26 cellular contexts compared by ENCODE assay signal in genomic region chr15:41843571-41843970, GRCh38. TPM values are rescaled to one million over a fixed set of nuclear protein-coding genes. Genes with fewer than 3 reads are reported as not detected.
DNase-seq lines count a peak whose midpoint lies in the region; TF ChIP-seq lines count a peak whose summit lies in the region.
"Had no signal": no experiment of that assay in that cellular context is flagged by ENCODE, and none has a peak within 500 bp of the region (broad histone marks: within the 10 kb centered on the region; RNA-seq: fewer than 3 reads in every experiment).

No MANE protein-coding gene starts in this region.

- H3K9ac ChIP-seq in BLaER1 (no peak overlapping the region), neuronal stem cell (ENCODE audit: low read depth, low read length, poor library complexity) (peak overlapping the region; percentile 32)

- no peak overlapping the region for H2BK120ac ChIP-seq in neuronal stem cell (ENCODE audit: low read depth, low read length)

- CTCF ChIA-PET in RWPE1 (lab: Yijun Ruan, JAX) = no interaction called here

- TF ChIP-seq CTCF in RWPE1 (conservative IDR thresholded peaks at IDR 0.05; ENCODE audit: low read depth) = no peak

- no peaks in the 10 kb centered on the region for H3K27me3 ChIP-seq in BLaER1
- H3K27me3 ChIP-seq in neuronal stem cell (ENCODE audit: control insufficient read depth in 3 of 3, insufficient read depth in 3 of 3, low read depth in 1 of 3, low read length in 3 of 3) = no peaks in the 10 kb centered on the region

- H2BK5ac ChIP-seq in neuronal stem cell (ENCODE audit: low read length) = no peak overlapping the region

- no peak overlapping the region for H3K4ac ChIP-seq in neuronal stem cell (ENCODE audit: low read length)

- DNase-seq in activated T-cell treated with anti-CD3 and anti-CD28 coated beads, Interleukin-2, amount 50 U/mL, for 24 hours = no peak
- DNase-seq in activated T-cell treated with anti-CD3 and anti-CD28 coated beads, Interleukin-2, amount 50 U/mL, for 48 hours = no peak
- DNase-seq in RWPE1 (ENCODE audit: low spot score) = no peak
- no peak for DNase-seq in neuronal stem cell (ENCODE audit: low spot score)
- DNase-seq in T-helper 2 cell = no peak
- no peak for DNase-seq in NCI-H1105 (lab: John Stamatoyannopoulos, UW)
- no peak for DNase-seq in NCI-H1436 (lab: John Stamatoyannopoulos, UW)
- DNase-seq: AML-193; C1 segment of cervical spinal cord; CD4-positive, alpha-beta memory T cell; CD4-positive, CD25-positive, alpha-beta regulatory T cell; CD8-positive, alpha-beta memory T cell; COR-L47; DMS 273 treated with DMSO at 0.1 percent for 48 hours; DMS153; DMS53; DMS79; DND-41; EL; GDM1 had no signal

- no CpG with 5 or more reads among the region's 10 CpGs for WGBS in neuronal stem cell (ENCODE audit: extremely low coverage in 2 of 2, insufficient read length in 2 of 2, insufficient replicate concordance in 1 of 2), 2 donors

- H3K36me3 Mint-ChIP-seq in activated T-cell treated with anti-CD3 and anti-CD28 coated beads, Interleukin-2, amount 50 U/mL, for 24 hours (ENCODE audit: low read depth) = peaks cover 58% of the 10 kb centered on the region

- H3K27ac ChIP-seq in BLaER1 = peak overlapping the region; percentile 22; the same call in 1 of the 2 replicates
- peak overlapping the region; percentile 84 for H3K27ac ChIP-seq in RWPE1
- H3K27ac ChIP-seq in neuronal stem cell (replicated peaks; ENCODE audit: low read length) = no peak overlapping the region
- H3K27ac ChIP-seq: 22Rv1, A549 had no signal

- peaks cover 5% of the 10 kb centered on the region for H3K79me1 ChIP-seq in neuronal stem cell (ENCODE audit: low read depth, low read length)

- H3K9me3 Mint-ChIP-seq in activated T-cell treated with anti-CD3 and anti-CD28 coated beads, Interleukin-2, amount 50 U/mL, for 24 hours = no peaks in the 10 kb centered on the region
- H3K9me3 Mint-ChIP-seq: CD14-positive monocyte; CD4-positive, alpha-beta memory T cell; CD4-positive, CD25-positive, alpha-beta regulatory T cell; CD8-positive, alpha-beta memory T cell had no signal

- no peak overlapping the region for H4K91ac ChIP-seq in neuronal stem cell (ENCODE audit: low read depth, low read length, poor library complexity)

- peak overlapping the region; percentile 3 for H2AK5ac ChIP-seq in neuronal stem cell (ENCODE audit: low read depth, low read length)

- H3K4me3 Mint-ChIP-seq in activated T-cell treated with anti-CD3 and anti-CD28 coated beads, Interleukin-2, amount 50 U/mL, for 24 hours = no peak overlapping the region
- H3K4me3 Mint-ChIP-seq: B cell; CD14-positive monocyte; CD4-positive, alpha-beta memory T cell; CD8-positive, alpha-beta memory T cell had no signal

- H4K8ac ChIP-seq in neuronal stem cell (ENCODE audit: low read depth, low read length) = no peak overlapping the region

- POLR2A ChIA-PET in RWPE1 (lab: Yijun Ruan, JAX; ENCODE audit: low non-redundant PET) = no interaction called here

- no peak overlapping the region for H3K18ac ChIP-seq in neuronal stem cell (ENCODE audit: low read length)

- no peak overlapping the region for H2AFZ ChIP-seq in neuronal stem cell (ENCODE audit: low read length)

- H2BK15ac ChIP-seq in neuronal stem cell (ENCODE audit: low read length) = no peak overlapping the region

- H3K14ac ChIP-seq in neuronal stem cell (ENCODE audit: low read length) = no peak overlapping the region

- H3K23ac ChIP-seq in neuronal stem cell (ENCODE audit: low read depth, low read length, poor library complexity) = no peak overlapping the region

- H3K4me3 ChIP-seq in BLaER1 (no peak overlapping the region), neuronal stem cell (ENCODE audit: low read length in 2 of 2) (no peak overlapping the region)
- H3K4me3 ChIP-seq: A549, GM12878 had no signal

- peaks cover 9% of the 10 kb centered on the region; the same call in 1 of the 2 replicates for H4K20me1 ChIP-seq in BLaER1

- H2BK12ac ChIP-seq in neuronal stem cell (ENCODE audit: low read length) = no peak overlapping the region

- peak overlapping the region; percentile 61 for H3K27ac Mint-ChIP-seq in activated T-cell treated with anti-CD3 and anti-CD28 coated beads, Interleukin-2, amount 50 U/mL, for 24 hours
- H3K27ac Mint-ChIP-seq: B cell; CD4-positive, CD25-positive, alpha-beta regulatory T cell had no signal

- H3K36me3 ChIP-seq in BLaER1 (peaks cover 62% of the 10 kb centered on the region), neuronal stem cell (replicated peaks in 1 of 2; ENCODE audit: control insufficient read depth in 2 of 2, insufficient read depth in 2 of 2, low read length in 2 of 2) (peaks cover 26 to 45% of the 10 kb centered on the region in 2 donors)

- peaks cover 45% of the 10 kb centered on the region for H3K4me1 ChIP-seq in BLaER1
- H3K4me1 ChIP-seq in neuronal stem cell (ENCODE audit: control insufficient read depth in 2 of 2, insufficient read depth in 1 of 2, low read depth in 1 of 2, low read length in 2 of 2) = no peaks in the 10 kb centered on the region
- H3K4me1 ChIP-seq: A549 had no signal

- H3K27me3 Mint-ChIP-seq in activated T-cell treated with anti-CD3 and anti-CD28 coated beads, Interleukin-2, amount 50 U/mL, for 24 hours = no peaks in the 10 kb centered on the region
- H3K27me3 Mint-ChIP-seq: B cell; CD4-positive, alpha-beta memory T cell; CD4-positive, CD25-positive, alpha-beta regulatory T cell; CD8-positive, alpha-beta memory T cell had no signal

- peaks cover 4% of the 10 kb centered on the region for H3K4me1 Mint-ChIP-seq in activated T-cell treated with anti-CD3 and anti-CD28 coated beads, Interleukin-2, amount 50 U/mL, for 24 hours (ENCODE audit: low read depth)
- H3K4me1 Mint-ChIP-seq: B cell; CD14-positive monocyte; CD4-positive, alpha-beta memory T cell had no signal

- H3K4me2 ChIP-seq in BLaER1 (peak overlapping the region; percentile 44), neuronal stem cell (ENCODE audit: insufficient read depth, low read length, poor library complexity, severe bottlenecking) (no peak overlapping the region)
- H3K4me2 ChIP-seq: A549 had no signal

- H3K9me3 ChIP-seq in BLaER1 (no peaks in the 10 kb centered on the region), neuronal stem cell (replicated peaks in 1 of 2; ENCODE audit: control insufficient read depth in 2 of 2, insufficient read depth in 1 of 2, low read depth in 1 of 2, low read length in 2 of 2) (no peaks in the 10 kb centered on the region)
- H3K9me3 ChIP-seq: A549 had no signal

RNA-seq across cellular contexts. Expression of gene PLA2G4B, which starts 4.9 kb away (rescaled TPM):
- polyA plus RNA-seq in neuronal stem cell (2013, experiment 1 of 2) = 16.5 TPM
- polyA plus RNA-seq in neuronal stem cell (2013, experiment 2 of 2) = 15.9 TPM

RNA-seq across cellular contexts. Expression of gene JMJD7, which starts 15.7 kb away (rescaled TPM):
- 14.4 TPM for polyA plus RNA-seq in neuronal stem cell (2013, experiment 1 of 2)
- 14.3 TPM for polyA plus RNA-seq in neuronal stem cell (2013, experiment 2 of 2)

RNA-seq across cellular contexts. Expression of gene SPTBN5, which starts 50.3 kb away (rescaled TPM):
- polyA plus RNA-seq in neuronal stem cell (2013, experiment 1 of 2) = 0.08 TPM
- 0.14 TPM for polyA plus RNA-seq in neuronal stem cell (2013, experiment 2 of 2)
- polyA plus RNA-seq: CD14-positive monocyte; CD8-positive, alpha-beta memory T cell had no signal
